1 cellular context compared by ENCODE assay signal in genomic region chr12:109764123-109764522, GRCh38.
TF ChIP-seq lines count a peak whose summit lies in the region.

No MANE protein-coding gene starts in this region.

TF ChIP-seq in H1, 55 proteins besides CTCF, POLR2A, EP300 and RAD21 (continued from another document):
- no peak for TF ChIP-seq CHD7 (IDR thresholded peaks at IDR 0.05; ENCODE audit: insufficient replicate concordance, low read length)
- TF ChIP-seq, protein P1, sequence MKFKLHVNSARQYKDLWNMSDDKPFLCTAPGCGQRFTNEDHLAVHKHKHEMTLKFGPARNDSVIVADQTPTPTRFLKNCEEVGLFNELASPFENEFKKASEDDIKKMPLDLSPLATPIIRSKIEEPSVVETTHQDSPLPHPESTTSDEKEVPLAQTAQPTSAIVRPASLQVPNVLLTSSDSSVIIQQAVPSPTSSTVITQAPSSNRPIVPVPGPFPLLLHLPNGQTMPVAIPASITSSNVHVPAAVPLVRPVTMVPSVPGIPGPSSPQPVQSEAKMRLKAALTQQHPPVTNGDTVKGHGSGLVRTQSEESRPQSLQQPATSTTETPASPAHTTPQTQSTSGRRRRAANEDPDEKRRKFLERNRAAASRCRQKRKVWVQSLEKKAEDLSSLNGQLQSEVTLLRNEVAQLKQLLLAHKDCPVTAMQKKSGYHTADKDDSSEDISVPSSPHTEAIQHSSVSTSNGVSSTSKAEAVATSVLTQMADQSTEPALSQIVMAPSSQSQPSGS (IDR thresholded peaks at IDR 0.05; ENCODE audit: low read length), result no peak
